In the genomic region with DNA sequence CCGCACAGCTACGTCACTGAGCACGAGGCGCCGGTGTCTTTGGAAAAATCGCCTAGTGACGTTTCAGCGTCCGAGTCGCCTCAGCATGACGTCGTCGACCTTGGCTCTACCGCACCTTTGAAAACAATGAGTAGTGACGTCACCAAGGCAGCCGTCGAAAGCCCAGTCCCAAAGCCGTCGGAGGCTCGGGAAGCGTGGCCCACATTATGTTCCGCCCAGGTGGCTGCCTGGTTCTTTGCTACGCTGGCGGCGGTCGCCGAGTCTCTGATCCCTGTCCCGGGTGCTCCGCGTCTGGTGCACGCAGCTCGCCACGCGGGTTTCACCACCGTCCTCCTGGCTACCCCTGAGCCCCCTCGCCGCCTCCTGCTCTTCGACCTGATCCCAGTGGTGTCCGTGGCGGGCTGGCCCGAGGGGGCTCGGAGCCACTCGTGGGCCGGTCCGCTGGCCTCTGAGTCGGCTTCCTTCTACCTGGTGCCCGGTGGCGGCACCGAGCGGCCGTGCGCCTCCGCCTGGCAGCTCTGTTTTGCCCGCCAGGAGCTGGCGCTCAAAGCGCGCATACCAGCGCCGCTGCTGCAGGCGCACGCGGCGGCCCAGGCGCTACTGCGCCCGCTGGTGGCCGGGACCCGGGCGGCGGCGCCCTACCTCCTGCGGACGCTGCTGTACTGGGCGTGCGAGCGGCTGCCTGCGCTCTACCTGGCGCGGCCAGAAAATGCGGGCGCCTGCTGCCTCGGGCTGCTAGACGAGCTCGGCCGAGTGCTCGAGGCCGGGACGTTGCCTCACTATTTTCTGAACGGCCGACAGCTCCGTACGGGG, we compare ENCODE assay signal across 8 cellular contexts. TPM values are rescaled to one million over a fixed set of nuclear protein-coding genes. Genes with fewer than 3 reads are reported as not detected.
DNase-seq lines count a peak whose midpoint lies in the region; ATAC-seq and TF ChIP-seq lines count a peak whose summit lies in the region.

No MANE protein-coding gene starts in this region.

- H3K36me3 ChIP-seq in heart left ventricle: no peaks in the 10 kb centered on the region
- no peaks in the 10 kb centered on the region for H3K36me3 ChIP-seq in trophoblast cell (ENCODE audit: control insufficient read depth in 1 of 2, insufficient read depth in 2 of 2, low read length in 2 of 2)
- no peaks in the 10 kb centered on the region for H3K36me3 ChIP-seq in tibial artery

- no peak for TF ChIP-seq POLR2A in heart left ventricle (IDR thresholded peaks at IDR 0.05)

- peak overlapping the region; percentile 31 for H3K18ac ChIP-seq in trophoblast cell (ENCODE audit: low read length)

- H3K27me3 Mint-ChIP-seq in activated naive CD8-positive, alpha-beta T cell treated with anti-CD3 and anti-CD28 coated beads, Interleukin-2, amount 10 ng/mL, durations not matched to agents 7 days and 5 days: peaks cover 3% of the 10 kb centered on the region

- no peaks in the 10 kb centered on the region for H3K9me3 ChIP-seq in heart left ventricle
- H3K9me3 ChIP-seq in trophoblast cell (ENCODE audit: insufficient read depth, low read depth, low read length): peaks cover 5% of the 10 kb centered on the region
- no peaks in the 10 kb centered on the region for H3K9me3 ChIP-seq in tibial artery

- H4K91ac ChIP-seq in trophoblast cell (ENCODE audit: low read depth, low read length): peak overlapping the region; percentile 62

- H3K14ac ChIP-seq in trophoblast cell (ENCODE audit: low read length): peak overlapping the region; percentile 16

- H3K4ac ChIP-seq in trophoblast cell (ENCODE audit: low read depth, low read length): peak overlapping the region; percentile 10

- H3K9me3 Mint-ChIP-seq in activated naive CD8-positive, alpha-beta T cell treated with anti-CD3 and anti-CD28 coated beads, Interleukin-2, amount 10 ng/mL, durations not matched to agents 7 days and 5 days: no peaks in the 10 kb centered on the region

- TF ChIP-seq CTCF in heart left ventricle (IDR thresholded peaks at IDR 0.05) (peak; percentile 74 to 95 (median 84)), tibial artery (IDR thresholded peaks at IDR 0.05) (peak; percentile 86 to 88)

- H3K79me2 ChIP-seq in trophoblast cell (ENCODE audit: control insufficient read depth, insufficient read depth, low read length, poor library complexity): peaks cover 4% of the 10 kb centered on the region

- H3K23ac ChIP-seq in trophoblast cell (ENCODE audit: low read length): no peak overlapping the region

- 5 to 37% (median 7%) methylated on average over 5 to 92 of the region's 92 CpGs for WGBS in heart left ventricle, 4 donors
- no CpG with 5 or more reads among the region's 92 CpGs for WGBS in trophoblast cell (ENCODE audit: extremely low coverage, insufficient coverage, insufficient read length)

- no peak overlapping the region for H2BK12ac ChIP-seq in trophoblast cell (ENCODE audit: low read length)

- H2BK5ac ChIP-seq in trophoblast cell (ENCODE audit: low read depth, low read length, poor library complexity): no peak overlapping the region

- DNase-seq in M059J (ENCODE audit: low read depth) (peak; percentile 77), SW480 (ENCODE audit: low spot score) (peak; percentile 88), heart left ventricle (peak; percentile 80 to 89 (median 84)), trophoblast cell (peak; percentile 97), tibial artery (peak; percentile 58 to 88), GDM1 (lab: John Stamatoyannopoulos, UW) (no peak)
- peak; percentile 91 for DNase-seq in activated naive CD8-positive, alpha-beta T cell treated with anti-CD3 and anti-CD28 coated beads, Interleukin-2, amount 10 ng/mL, durations not matched to agents 7 days and 5 days

- H2AK5ac ChIP-seq in trophoblast cell (ENCODE audit: low read length): peak overlapping the region; percentile 50

- no peak overlapping the region for H3K9ac ChIP-seq in trophoblast cell (ENCODE audit: low read length)

- peak overlapping the region; percentile 94 for H3K4me2 ChIP-seq in trophoblast cell (ENCODE audit: low read length)

- peak overlapping the region; percentile 8 to 91 (median 68) for H3K27ac ChIP-seq in heart left ventricle
- no peak overlapping the region for H3K27ac ChIP-seq in trophoblast cell (ENCODE audit: low read depth, low read length)
- H3K27ac ChIP-seq in tibial artery: peak overlapping the region; percentile 59 to 61

- POLR2A ChIA-PET in activated naive CD8-positive, alpha-beta T cell treated with anti-CD3 and anti-CD28 coated beads, Interleukin-2, amount 10 ng/mL, durations not matched to agents 7 days and 5 days (lab: Charles Lee): interaction anchor here (1.0 to 4.4 kb wide), 19 partner anchors 9 to 250 kb away, joined by 3 to 66 read pairs (median 7); partner anchors contain the start of genes ACAP1, CHRNB1, FXR2 and MPDU1

- H3K4me3 Mint-ChIP-seq in activated naive CD8-positive, alpha-beta T cell treated with anti-CD3 and anti-CD28 coated beads, Interleukin-2, amount 10 ng/mL, durations not matched to agents 7 days and 5 days: peak overlapping the region; percentile 96

- peaks cover 0 to 44% (median 8%) of the 10 kb centered on the region in 9 donors for H3K27me3 ChIP-seq in heart left ventricle
- peaks cover 18% of the 10 kb centered on the region for H3K27me3 ChIP-seq in trophoblast cell (ENCODE audit: insufficient read depth, low read length)
- H3K27me3 ChIP-seq in tibial artery: peaks cover 3 to 45% of the 10 kb centered on the region in 2 donors

- peak overlapping the region; percentile 68 for H2AFZ ChIP-seq in trophoblast cell (ENCODE audit: insufficient read depth, low read length, poor library complexity)

- peak; percentile 70 for ATAC-seq in activated naive CD8-positive, alpha-beta T cell treated with anti-CD3 and anti-CD28 coated beads, Interleukin-2, amount 10 ng/mL, durations not matched to agents 7 days and 5 days (ENCODE audit: low read depth)
- ATAC-seq in heart left ventricle: peak; percentile 30 to 82 (median 70)

- H4K12ac ChIP-seq in trophoblast cell (ENCODE audit: low read depth, low read length): peak overlapping the region; percentile 22

- H4K8ac ChIP-seq in trophoblast cell (ENCODE audit: low read depth, low read length): peak overlapping the region; percentile 74

- H3K4me1 Mint-ChIP-seq in activated naive CD8-positive, alpha-beta T cell treated with anti-CD3 and anti-CD28 coated beads, Interleukin-2, amount 10 ng/mL, durations not matched to agents 7 days and 5 days: peaks cover 24% of the 10 kb centered on the region

- intact Hi-C loops in heart left ventricle (cut with DNase I): loop anchor here (1.0 to 10.0 kb wide), 17 partner anchors 34 to 251 kb away; partner anchors contain the start of genes SENP3 (in 9 of the 10), POLR2A (in 6 of the 10), TMEM95 (in 6 of the 10) and KCTD11 (in 4 of the 10)
- intact Hi-C loops in tibial artery (cut with DNase I; ENCODE audit: low total_unique reads): loop anchor here (5.0 kb wide), 3 partner anchors 41 to 126 kb away; partner anchors contain the start of genes KCTD11, SENP3 and ZBTB4

- H3K79me1 ChIP-seq in trophoblast cell (ENCODE audit: low read length): peaks cover 18% of the 10 kb centered on the region

- peaks cover 6% of the 10 kb centered on the region for H3K36me3 Mint-ChIP-seq in activated naive CD8-positive, alpha-beta T cell treated with anti-CD3 and anti-CD28 coated beads, Interleukin-2, amount 10 ng/mL, durations not matched to agents 7 days and 5 days

- H2BK120ac ChIP-seq in trophoblast cell (ENCODE audit: insufficient read depth, low read length, poor library complexity): peak overlapping the region; percentile 6

- H3K4me3 ChIP-seq in GM08714 (ENCODE audit: low read length) (peak overlapping the region; percentile 61; the same call in 1 of the 2 replicates), heart left ventricle (peak overlapping the region in 11 of 12 donors; percentile 2 to 75 (median 55)), trophoblast cell (ENCODE audit: low read depth, low read length) (peak overlapping the region; percentile 53), tibial artery (peak overlapping the region; percentile 55 to 71)

- peaks cover 4 to 63% (median 45%) of the 10 kb centered on the region in 12 donors for H3K4me1 ChIP-seq in heart left ventricle
- H3K4me1 ChIP-seq in trophoblast cell (ENCODE audit: control insufficient read depth in 1 of 2, insufficient read depth in 2 of 2, low read length in 2 of 2): peaks cover 25 to 33% of the 10 kb centered on the region in 2 experiments
- H3K4me1 ChIP-seq in tibial artery: peaks cover 0 to 60% (median 48%) of the 10 kb centered on the region in 4 donors

- peak overlapping the region; percentile 96 for H3K27ac Mint-ChIP-seq in activated naive CD8-positive, alpha-beta T cell treated with anti-CD3 and anti-CD28 coated beads, Interleukin-2, amount 10 ng/mL, durations not matched to agents 7 days and 5 days

RNA-seq across cellular contexts. Expression of gene TMEM102, which starts 1.5 kb away (rescaled TPM):
- 5.3 and 10.0 TPM in 2 replicates for total RNA-seq in M059J (2014; rRNA removed; shearing (Covaris generic))
- total RNA-seq in activated naive CD8-positive, alpha-beta T cell treated with anti-CD3 and anti-CD28 coated beads, Interleukin-2, amount 10 ng/mL, durations not matched to agents 7 days and 5 days: 10 to 100 TPM; 15.7 to 17.7 TPM
- 1 to 10 TPM; 1.7 to 6.8 (median 4.0) TPM for total RNA-seq in heart left ventricle
- polyA plus RNA-seq in heart left ventricle: 1 to 10 TPM; 1.8 to 4.5 TPM
- polyA plus RNA-seq in trophoblast cell (2013): 7.9 and 8.7 TPM in 2 replicates

RNA-seq across cellular contexts. Expression of gene FGF11, which starts 2.5 kb away (rescaled TPM):
- total RNA-seq in M059J (2014; rRNA removed; shearing (Covaris generic)): 3.7 and 5.0 TPM in 2 replicates
- 10 to 100 TPM; 25.4 to 28.5 TPM for total RNA-seq in activated naive CD8-positive, alpha-beta T cell treated with anti-CD3 and anti-CD28 coated beads, Interleukin-2, amount 10 ng/mL, durations not matched to agents 7 days and 5 days
- total RNA-seq in heart left ventricle: 1 to 10 TPM; 2.8 to 9.6 (median 7.8) TPM
- 1 to 10 TPM; 1.6 to 9.6 TPM for polyA plus RNA-seq in heart left ventricle
- polyA plus RNA-seq in trophoblast cell (2013): 6.4 and 6.9 TPM in 2 replicates

RNA-seq across cellular contexts. Expression of gene CHRNB1, which starts 8.1 kb away (rescaled TPM):
- 10.7 and 16.6 TPM in 2 replicates for total RNA-seq in M059J (2014; rRNA removed; shearing (Covaris generic))
- total RNA-seq in activated naive CD8-positive, alpha-beta T cell treated with anti-CD3 and anti-CD28 coated beads, Interleukin-2, amount 10 ng/mL, durations not matched to agents 7 days and 5 days: 10 to 100 TPM; 15.2 to 15.7 TPM
- total RNA-seq in heart left ventricle: 10 to 100 TPM in 7 of 9 donors, 1 to 10 TPM in 2; 8.2 to 14.2 (median 11.0) TPM
- 10 to 100 TPM; 11.2 to 27.3 TPM for polyA plus RNA-seq in heart left ventricle
- 12.8 and 13.9 TPM in 2 replicates for polyA plus RNA-seq in trophoblast cell (2013)

RNA-seq across cellular contexts. Expression of gene SPEM3, which starts 8.1 kb away (rescaled TPM):
- total RNA-seq in M059J (2014; rRNA removed; shearing (Covaris generic)): not detected in 2 replicates
- total RNA-seq in activated naive CD8-positive, alpha-beta T cell treated with anti-CD3 and anti-CD28 coated beads, Interleukin-2, amount 10 ng/mL, durations not matched to agents 7 days and 5 days: not detected
- total RNA-seq in heart left ventricle: not detected
- polyA plus RNA-seq in heart left ventricle: not detected
- polyA plus RNA-seq in trophoblast cell (2013): not detected in 2 replicates

RNA-seq across cellular contexts. Expression of gene SPEM2, which starts 11.3 kb away (rescaled TPM):
- not detected in 2 replicates for total RNA-seq in M059J (2014; rRNA removed; shearing (Covaris generic))
- total RNA-seq in activated naive CD8-positive, alpha-beta T cell treated with anti-CD3 and anti-CD28 coated beads, Interleukin-2, amount 10 ng/mL, durations not matched to agents 7 days and 5 days: not detected
- not detected for total RNA-seq in heart left ventricle
- not detected for polyA plus RNA-seq in heart left ventricle
- polyA plus RNA-seq in trophoblast cell (2013): 0.03 TPM in 1 of 2 replicates, not detected in the other
